2 cellular contexts compared by ENCODE assay signal in the genomic region with DNA sequence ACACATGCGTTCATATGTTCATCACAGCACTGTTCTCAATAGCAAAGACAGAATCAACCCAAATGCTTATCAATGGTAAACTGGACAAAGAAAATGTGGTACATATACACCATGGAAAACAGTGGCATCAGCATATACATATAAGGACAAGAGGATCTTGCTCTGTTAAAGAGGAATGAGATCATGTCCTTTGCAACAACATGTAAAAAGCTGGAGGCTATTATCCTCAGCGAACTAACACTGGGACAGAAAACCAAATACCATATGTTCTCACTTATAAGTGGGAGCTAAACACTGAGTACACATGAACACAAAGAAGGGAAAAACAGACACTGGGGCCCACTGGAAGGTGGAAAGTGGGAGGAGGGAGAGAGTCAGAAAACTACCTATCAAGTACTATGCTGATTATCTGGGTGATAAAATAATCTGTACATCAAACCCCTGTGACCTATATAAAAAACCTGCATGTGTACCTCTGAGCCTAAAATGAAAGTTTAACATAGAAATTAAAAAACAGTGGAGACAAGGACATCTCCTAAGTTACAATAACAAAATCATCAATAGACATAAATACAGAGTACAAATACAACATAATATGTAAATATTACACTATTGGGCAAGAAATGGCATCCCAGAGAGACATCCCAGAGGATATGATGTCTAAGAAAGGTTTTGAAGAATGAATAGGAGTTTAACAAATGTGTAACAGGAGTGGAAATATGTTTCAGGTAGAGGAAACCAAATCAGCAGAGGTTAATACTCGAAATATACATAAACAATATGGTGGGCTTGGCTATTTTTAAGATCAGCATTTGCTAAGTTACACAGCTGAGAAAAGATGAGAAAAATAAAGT.
TF ChIP-seq lines count a peak whose summit lies in the region.

No MANE protein-coding gene starts in this region.

TF ChIP-seq in HEK293, 187 proteins besides CTCF, POLR2A, EP300 and RAD21 (continued from another document):
- TF ChIP-seq, protein P1, sequence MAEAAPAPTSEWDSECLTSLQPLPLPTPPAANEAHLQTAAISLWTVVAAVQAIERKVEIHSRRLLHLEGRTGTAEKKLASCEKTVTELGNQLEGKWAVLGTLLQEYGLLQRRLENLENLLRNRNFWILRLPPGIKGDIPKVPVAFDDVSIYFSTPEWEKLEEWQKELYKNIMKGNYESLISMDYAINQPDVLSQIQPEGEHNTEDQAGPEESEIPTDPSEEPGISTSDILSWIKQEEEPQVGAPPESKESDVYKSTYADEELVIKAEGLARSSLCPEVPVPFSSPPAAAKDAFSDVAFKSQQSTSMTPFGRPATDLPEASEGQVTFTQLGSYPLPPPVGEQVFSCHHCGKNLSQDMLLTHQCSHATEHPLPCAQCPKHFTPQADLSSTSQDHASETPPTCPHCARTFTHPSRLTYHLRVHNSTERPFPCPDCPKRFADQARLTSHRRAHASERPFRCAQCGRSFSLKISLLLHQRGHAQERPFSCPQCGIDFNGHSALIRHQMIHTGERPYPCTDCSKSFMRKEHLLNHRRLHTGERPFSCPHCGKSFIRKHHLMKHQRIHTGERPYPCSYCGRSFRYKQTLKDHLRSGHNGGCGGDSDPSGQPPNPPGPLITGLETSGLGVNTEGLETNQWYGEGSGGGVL (tag by site-specific recombination; IDR thresholded peaks at IDR 0.05): peak; percentile 11; the same call in 1 of the 2 replicates
- TF ChIP-seq, protein P2, sequence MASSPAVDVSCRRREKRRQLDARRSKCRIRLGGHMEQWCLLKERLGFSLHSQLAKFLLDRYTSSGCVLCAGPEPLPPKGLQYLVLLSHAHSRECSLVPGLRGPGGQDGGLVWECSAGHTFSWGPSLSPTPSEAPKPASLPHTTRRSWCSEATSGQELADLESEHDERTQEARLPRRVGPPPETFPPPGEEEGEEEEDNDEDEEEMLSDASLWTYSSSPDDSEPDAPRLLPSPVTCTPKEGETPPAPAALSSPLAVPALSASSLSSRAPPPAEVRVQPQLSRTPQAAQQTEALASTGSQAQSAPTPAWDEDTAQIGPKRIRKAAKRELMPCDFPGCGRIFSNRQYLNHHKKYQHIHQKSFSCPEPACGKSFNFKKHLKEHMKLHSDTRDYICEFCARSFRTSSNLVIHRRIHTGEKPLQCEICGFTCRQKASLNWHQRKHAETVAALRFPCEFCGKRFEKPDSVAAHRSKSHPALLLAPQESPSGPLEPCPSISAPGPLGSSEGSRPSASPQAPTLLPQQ (tag by site-specific recombination; IDR thresholded peaks at IDR 0.05): peak; percentile 91

TF ChIP-seq in K562, 482 proteins besides CTCF, POLR2A, EP300 and RAD21 (continued from another document):
- TF ChIP-seq, protein P3, sequence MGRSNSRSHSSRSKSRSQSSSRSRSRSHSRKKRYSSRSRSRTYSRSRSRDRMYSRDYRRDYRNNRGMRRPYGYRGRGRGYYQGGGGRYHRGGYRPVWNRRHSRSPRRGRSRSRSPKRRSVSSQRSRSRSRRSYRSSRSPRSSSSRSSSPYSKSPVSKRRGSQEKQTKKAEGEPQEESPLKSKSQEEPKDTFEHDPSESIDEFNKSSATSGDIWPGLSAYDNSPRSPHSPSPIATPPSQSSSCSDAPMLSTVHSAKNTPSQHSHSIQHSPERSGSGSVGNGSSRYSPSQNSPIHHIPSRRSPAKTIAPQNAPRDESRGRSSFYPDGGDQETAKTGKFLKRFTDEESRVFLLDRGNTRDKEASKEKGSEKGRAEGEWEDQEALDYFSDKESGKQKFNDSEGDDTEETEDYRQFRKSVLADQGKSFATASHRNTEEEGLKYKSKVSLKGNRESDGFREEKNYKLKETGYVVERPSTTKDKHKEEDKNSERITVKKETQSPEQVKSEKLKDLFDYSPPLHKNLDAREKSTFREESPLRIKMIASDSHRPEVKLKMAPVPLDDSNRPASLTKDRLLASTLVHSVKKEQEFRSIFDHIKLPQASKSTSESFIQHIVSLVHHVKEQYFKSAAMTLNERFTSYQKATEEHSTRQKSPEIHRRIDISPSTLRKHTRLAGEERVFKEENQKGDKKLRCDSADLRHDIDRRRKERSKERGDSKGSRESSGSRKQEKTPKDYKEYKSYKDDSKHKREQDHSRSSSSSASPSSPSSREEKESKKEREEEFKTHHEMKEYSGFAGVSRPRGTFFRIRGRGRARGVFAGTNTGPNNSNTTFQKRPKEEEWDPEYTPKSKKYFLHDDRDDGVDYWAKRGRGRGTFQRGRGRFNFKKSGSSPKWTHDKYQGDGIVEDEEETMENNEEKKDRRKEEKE (IDR thresholded peaks at IDR 0.05; ENCODE audit: borderline replicate concordance in 1 of 2, control insufficient read depth in 1 of 2, low read depth in 2 of 2, low read length in 1 of 2): no peak
TF ChIP-seq in K562: peak in this region for 1.
